In the genomic region with DNA sequence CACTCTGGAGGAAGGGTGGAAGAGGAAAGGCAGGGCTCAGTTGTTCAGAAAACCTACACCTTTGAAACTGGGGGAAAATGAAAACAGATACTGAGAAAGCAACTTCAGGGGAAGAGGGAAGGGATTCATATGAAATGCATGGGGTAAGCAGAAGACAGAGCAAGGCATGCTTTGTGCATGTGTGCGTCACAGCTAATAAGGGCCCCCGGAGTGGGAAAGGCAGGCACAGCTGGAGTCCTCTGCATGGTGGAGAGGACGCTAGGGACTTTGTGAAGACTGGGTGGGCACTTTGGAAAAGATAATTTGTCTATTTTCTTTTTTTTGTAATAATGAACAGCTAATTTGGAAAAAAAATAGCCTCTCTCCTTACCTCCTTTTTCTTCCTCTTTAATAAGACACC, we compare ENCODE assay signal across 1 cellular context.
TF ChIP-seq lines count a peak whose summit lies in the region.

No MANE protein-coding gene starts in this region.

TF ChIP-seq in GM23338, 12 proteins besides CTCF, POLR2A, EP300 and RAD21:
- TF ChIP-seq, protein P1, sequence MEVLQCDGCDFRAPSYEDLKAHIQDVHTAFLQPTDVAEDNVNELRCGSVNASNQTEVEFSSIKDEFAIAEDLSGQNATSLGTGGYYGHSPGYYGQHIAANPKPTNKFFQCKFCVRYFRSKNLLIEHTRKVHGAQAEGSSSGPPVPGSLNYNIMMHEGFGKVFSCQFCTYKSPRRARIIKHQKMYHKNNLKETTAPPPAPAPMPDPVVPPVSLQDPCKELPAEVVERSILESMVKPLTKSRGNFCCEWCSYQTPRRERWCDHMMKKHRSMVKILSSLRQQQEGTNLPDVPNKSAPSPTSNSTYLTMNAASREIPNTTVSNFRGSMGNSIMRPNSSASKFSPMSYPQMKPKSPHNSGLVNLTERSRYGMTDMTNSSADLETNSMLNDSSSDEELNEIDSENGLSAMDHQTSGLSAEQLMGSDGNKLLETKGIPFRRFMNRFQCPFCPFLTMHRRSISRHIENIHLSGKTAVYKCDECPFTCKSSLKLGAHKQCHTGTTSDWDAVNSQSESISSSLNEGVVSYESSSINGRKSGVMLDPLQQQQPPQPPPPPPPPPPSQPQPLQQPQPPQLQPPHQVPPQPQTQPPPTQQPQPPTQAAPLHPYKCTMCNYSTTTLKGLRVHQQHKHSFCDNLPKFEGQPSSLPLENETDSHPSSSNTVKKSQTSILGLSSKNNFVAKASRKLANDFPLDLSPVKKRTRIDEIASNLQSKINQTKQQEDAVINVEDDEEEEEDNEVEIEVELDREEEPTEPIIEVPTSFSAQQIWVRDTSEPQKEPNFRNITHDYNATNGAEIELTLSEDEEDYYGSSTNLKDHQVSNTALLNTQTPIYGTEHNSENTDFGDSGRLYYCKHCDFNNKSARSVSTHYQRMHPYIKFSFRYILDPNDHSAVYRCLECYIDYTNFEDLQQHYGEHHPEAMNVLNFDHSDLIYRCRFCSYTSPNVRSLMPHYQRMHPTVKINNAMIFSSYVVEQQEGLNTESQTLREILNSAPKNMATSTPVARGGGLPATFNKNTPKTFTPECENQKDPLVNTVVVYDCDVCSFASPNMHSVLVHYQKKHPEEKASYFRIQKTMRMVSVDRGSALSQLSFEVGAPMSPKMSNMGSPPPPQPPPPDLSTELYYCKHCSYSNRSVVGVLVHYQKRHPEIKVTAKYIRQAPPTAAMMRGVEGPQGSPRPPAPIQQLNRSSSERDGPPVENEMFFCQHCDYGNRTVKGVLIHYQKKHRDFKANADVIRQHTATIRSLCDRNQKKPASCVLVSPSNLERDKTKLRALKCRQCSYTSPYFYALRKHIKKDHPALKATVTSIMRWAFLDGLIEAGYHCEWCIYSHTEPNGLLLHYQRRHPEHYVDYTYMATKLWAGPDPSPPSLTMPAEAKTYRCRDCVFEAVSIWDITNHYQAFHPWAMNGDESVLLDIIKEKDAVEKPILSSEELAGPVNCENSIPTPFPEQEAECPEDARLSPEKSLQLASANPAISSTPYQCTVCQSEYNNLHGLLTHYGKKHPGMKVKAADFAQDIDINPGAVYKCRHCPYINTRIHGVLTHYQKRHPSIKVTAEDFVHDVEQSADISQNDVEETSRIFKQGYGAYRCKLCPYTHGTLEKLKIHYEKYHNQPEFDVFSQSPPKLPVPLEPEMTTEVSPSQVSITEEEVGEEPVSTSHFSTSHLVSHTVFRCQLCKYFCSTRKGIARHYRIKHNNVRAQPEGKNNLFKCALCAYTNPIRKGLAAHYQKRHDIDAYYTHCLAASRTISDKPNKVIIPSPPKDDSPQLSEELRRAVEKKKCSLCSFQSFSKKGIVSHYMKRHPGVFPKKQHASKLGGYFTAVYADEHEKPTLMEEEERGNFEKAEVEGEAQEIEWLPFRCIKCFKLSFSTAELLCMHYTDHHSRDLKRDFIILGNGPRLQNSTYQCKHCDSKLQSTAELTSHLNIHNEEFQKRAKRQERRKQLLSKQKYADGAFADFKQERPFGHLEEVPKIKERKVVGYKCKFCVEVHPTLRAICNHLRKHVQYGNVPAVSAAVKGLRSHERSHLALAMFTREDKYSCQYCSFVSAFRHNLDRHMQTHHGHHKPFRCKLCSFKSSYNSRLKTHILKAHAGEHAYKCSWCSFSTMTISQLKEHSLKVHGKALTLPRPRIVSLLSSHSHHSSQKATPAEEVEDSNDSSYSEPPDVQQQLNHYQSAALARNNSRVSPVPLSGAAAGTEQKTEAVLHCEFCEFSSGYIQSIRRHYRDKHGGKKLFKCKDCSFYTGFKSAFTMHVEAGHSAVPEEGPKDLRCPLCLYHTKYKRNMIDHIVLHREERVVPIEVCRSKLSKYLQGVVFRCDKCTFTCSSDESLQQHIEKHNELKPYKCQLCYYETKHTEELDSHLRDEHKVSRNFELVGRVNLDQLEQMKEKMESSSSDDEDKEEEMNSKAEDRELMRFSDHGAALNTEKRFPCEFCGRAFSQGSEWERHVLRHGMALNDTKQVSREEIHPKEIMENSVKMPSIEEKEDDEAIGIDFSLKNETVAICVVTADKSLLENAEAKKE (CRISPR knock-in tag; IDR thresholded peaks at IDR 0.05): no peak
- no peak for TF ChIP-seq EZH2phosphoT487 (IDR thresholded peaks at IDR 0.05; ENCODE audit: unreplicated experiment)
- TF ChIP-seq, protein P2, sequence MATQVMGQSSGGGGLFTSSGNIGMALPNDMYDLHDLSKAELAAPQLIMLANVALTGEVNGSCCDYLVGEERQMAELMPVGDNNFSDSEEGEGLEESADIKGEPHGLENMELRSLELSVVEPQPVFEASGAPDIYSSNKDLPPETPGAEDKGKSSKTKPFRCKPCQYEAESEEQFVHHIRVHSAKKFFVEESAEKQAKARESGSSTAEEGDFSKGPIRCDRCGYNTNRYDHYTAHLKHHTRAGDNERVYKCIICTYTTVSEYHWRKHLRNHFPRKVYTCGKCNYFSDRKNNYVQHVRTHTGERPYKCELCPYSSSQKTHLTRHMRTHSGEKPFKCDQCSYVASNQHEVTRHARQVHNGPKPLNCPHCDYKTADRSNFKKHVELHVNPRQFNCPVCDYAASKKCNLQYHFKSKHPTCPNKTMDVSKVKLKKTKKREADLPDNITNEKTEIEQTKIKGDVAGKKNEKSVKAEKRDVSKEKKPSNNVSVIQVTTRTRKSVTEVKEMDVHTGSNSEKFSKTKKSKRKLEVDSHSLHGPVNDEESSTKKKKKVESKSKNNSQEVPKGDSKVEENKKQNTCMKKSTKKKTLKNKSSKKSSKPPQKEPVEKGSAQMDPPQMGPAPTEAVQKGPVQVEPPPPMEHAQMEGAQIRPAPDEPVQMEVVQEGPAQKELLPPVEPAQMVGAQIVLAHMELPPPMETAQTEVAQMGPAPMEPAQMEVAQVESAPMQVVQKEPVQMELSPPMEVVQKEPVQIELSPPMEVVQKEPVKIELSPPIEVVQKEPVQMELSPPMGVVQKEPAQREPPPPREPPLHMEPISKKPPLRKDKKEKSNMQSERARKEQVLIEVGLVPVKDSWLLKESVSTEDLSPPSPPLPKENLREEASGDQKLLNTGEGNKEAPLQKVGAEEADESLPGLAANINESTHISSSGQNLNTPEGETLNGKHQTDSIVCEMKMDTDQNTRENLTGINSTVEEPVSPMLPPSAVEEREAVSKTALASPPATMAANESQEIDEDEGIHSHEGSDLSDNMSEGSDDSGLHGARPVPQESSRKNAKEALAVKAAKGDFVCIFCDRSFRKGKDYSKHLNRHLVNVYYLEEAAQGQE (IDR thresholded peaks at IDR 0.05; ENCODE audit: unreplicated experiment): no peak
- TF ChIP-seq, protein P3, sequence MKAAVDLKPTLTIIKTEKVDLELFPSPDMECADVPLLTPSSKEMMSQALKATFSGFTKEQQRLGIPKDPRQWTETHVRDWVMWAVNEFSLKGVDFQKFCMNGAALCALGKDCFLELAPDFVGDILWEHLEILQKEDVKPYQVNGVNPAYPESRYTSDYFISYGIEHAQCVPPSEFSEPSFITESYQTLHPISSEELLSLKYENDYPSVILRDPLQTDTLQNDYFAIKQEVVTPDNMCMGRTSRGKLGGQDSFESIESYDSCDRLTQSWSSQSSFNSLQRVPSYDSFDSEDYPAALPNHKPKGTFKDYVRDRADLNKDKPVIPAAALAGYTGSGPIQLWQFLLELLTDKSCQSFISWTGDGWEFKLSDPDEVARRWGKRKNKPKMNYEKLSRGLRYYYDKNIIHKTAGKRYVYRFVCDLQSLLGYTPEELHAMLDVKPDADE (IDR thresholded peaks at IDR 0.05): no peak
- TF ChIP-seq POLR2AphosphoS5 (IDR thresholded peaks at IDR 0.05; ENCODE audit: low read depth): no peak
- TF ChIP-seq CREB1 (CRISPR knock-in tag; IDR thresholded peaks at IDR 0.05; ENCODE audit: low read depth): no peak
- no peak for TF ChIP-seq ZNF114 (CRISPR knock-in tag; IDR thresholded peaks at IDR 0.05)
- TF ChIP-seq ZNF331 (CRISPR knock-in tag; IDR thresholded peaks at IDR 0.05; ENCODE audit: low read depth): no peak
- no peak for TF ChIP-seq JUNB (IDR thresholded peaks at IDR 0.05; ENCODE audit: unreplicated experiment)
- no peak for TF ChIP-seq STAT1 (IDR thresholded peaks at IDR 0.05; ENCODE audit: unreplicated experiment)
- no peak for TF ChIP-seq EZH2 (IDR thresholded peaks at IDR 0.05; ENCODE audit: low read depth, unreplicated experiment)
- no peak for TF ChIP-seq NANOG (IDR thresholded peaks at IDR 0.05; ENCODE audit: borderline replicate concordance)
